Comparison of ENCODE assay signal across 8 cellular contexts in the genomic region with DNA sequence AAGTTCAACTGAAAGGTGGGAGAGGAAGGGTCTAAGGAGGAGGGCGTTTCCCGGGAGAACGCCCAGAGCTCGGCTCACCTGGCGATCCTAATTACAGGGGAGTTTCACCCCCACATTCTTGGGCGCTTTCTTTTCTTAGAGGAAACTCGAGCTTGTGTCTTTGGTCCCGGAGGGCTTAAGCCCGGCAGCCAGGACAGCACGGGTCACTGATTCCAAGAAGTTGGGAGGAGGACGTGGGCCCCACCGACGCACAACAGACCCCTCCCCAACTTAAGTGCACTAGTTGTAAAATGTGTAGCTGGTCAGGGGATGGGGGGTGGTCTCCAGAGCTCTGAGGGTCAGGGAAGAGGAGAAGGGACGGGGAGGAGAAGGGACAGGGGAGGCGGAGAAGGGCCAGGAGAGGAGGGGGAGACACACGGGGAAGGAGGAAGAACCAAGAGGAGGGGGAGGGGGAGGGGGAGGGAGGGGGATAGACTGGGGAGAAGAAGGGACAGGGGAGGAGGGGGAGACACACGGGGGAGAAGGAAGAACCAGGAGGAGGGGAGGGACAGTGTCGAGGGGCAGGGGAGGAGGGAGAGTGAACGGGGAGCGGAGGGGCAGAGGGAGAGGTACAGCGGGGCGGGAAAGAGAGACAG. TPM values are rescaled to one million over a fixed set of nuclear protein-coding genes. Genes with fewer than 3 reads are reported as not detected.
DNase-seq lines count a peak whose midpoint lies in the region; ATAC-seq, FAIRE-seq and TF ChIP-seq lines count a peak whose summit lies in the region.

No MANE protein-coding gene starts in this region.

- TF ChIP-seq EP300 in tibial nerve (IDR thresholded peaks at IDR 0.05): no peak

- H3K27ac ChIP-seq in cardiac muscle cell: no peak overlapping the region
- H3K27ac ChIP-seq in tibial nerve: peak overlapping the region in 1 of 4 donors; percentile 75

- FAIRE-seq in H54 (lab: Jason Lieb, UNC): no peak

- H3K36me3 ChIP-seq in cardiac muscle cell: no peaks in the 10 kb centered on the region
- H3K36me3 ChIP-seq in tibial nerve: no peaks in the 10 kb centered on the region

- TF ChIP-seq POLR2A in tibial nerve (IDR thresholded peaks at IDR 0.05) (no peak), H54 (IDR thresholded peaks at IDR 0.05; ENCODE audit: low read depth, low read length) (no peak)

- H3K4me3 Mint-ChIP-seq in activated T-helper 1 cell treated with anti-CD3 and anti-CD28 coated beads, Interleukin-12 subunit alpha, Interleukin-12 subunit beta, Interleukin-2, Interleukin-4 antibody, amounts not matched to agents 30 ng/mL and 10 ng/mL and 1 ng/mL, durations not matched to agents 14 hours and 24 hours and 36 hours: peak overlapping the region; percentile 42
- H3K4me3 Mint-ChIP-seq in type B pancreatic cell: peak overlapping the region; percentile 88

- ATAC-seq in left ventricle myocardium superior (no peak), HG02981 (IDR thresholded peaks at IDR 0.05; ENCODE audit: unreplicated experiment) (no peak)

- TF ChIP-seq CTCF in cardiac muscle cell (IDR thresholded peaks at IDR 0.05; ENCODE audit: low read depth, low read length) (no peak), type B pancreatic cell (conservative IDR thresholded peaks at IDR 0.05) (no peak), tibial nerve (IDR thresholded peaks at IDR 0.05) (no peak)

- H3K9me3 Mint-ChIP-seq in activated T-helper 1 cell treated with anti-CD3 and anti-CD28 coated beads, Interleukin-12 subunit alpha, Interleukin-12 subunit beta, Interleukin-2, Interleukin-4 antibody, amounts not matched to agents 30 ng/mL and 10 ng/mL and 1 ng/mL, durations not matched to agents 14 hours and 24 hours and 36 hours: no peaks in the 10 kb centered on the region
- H3K9me3 Mint-ChIP-seq in type B pancreatic cell: no peaks in the 10 kb centered on the region

- H3K9me3 ChIP-seq in cardiac muscle cell (ENCODE audit: low read depth): no peaks in the 10 kb centered on the region
- no peaks in the 10 kb centered on the region for H3K9me3 ChIP-seq in tibial nerve

- H3K4me1 Mint-ChIP-seq in activated T-helper 1 cell treated with anti-CD3 and anti-CD28 coated beads, Interleukin-12 subunit alpha, Interleukin-12 subunit beta, Interleukin-2, Interleukin-4 antibody, amounts not matched to agents 30 ng/mL and 10 ng/mL and 1 ng/mL, durations not matched to agents 14 hours and 24 hours and 36 hours (ENCODE audit: low read depth): peaks cover 9% of the 10 kb centered on the region
- peaks cover 24% of the 10 kb centered on the region for H3K4me1 Mint-ChIP-seq in type B pancreatic cell (ENCODE audit: unreplicated experiment)

- H3K4me3 ChIP-seq in cardiac muscle cell (peak overlapping the region; percentile 52), tibial nerve (peak overlapping the region in 2 of 4 donors; percentile 49 to 57)

- intact Hi-C loops in left ventricle myocardium superior (cut with micrococcal nuclease): no loop called here
- intact Hi-C loops in activated T-helper 1 cell treated with anti-CD3 and anti-CD28 coated beads, Interleukin-12 subunit alpha, Interleukin-12 subunit beta, Interleukin-2, Interleukin-4 antibody, amounts not matched to agents 30 ng/mL and 10 ng/mL and 1 ng/mL, durations not matched to agents 14 hours and 24 hours and 36 hours (cut with micrococcal nuclease): loop anchor here (2.0 to 10.0 kb wide), 3 partner anchors 145 to 742 kb away; a partner anchor contains a TSS

- no peaks in the 10 kb centered on the region for H3K36me3 Mint-ChIP-seq in activated T-helper 1 cell treated with anti-CD3 and anti-CD28 coated beads, Interleukin-12 subunit alpha, Interleukin-12 subunit beta, Interleukin-2, Interleukin-4 antibody, amounts not matched to agents 30 ng/mL and 10 ng/mL and 1 ng/mL, durations not matched to agents 14 hours and 24 hours and 36 hours (ENCODE audit: low read depth)
- no peaks in the 10 kb centered on the region for H3K36me3 Mint-ChIP-seq in type B pancreatic cell

- H3K27ac Mint-ChIP-seq in activated T-helper 1 cell treated with anti-CD3 and anti-CD28 coated beads, Interleukin-12 subunit alpha, Interleukin-12 subunit beta, Interleukin-2, Interleukin-4 antibody, amounts not matched to agents 30 ng/mL and 10 ng/mL and 1 ng/mL, durations not matched to agents 14 hours and 24 hours and 36 hours: peak overlapping the region; percentile 31
- H3K27ac Mint-ChIP-seq in type B pancreatic cell: peak overlapping the region; percentile 87

- peaks cover 29% of the 10 kb centered on the region for H3K27me3 Mint-ChIP-seq in activated T-helper 1 cell treated with anti-CD3 and anti-CD28 coated beads, Interleukin-12 subunit alpha, Interleukin-12 subunit beta, Interleukin-2, Interleukin-4 antibody, amounts not matched to agents 30 ng/mL and 10 ng/mL and 1 ng/mL, durations not matched to agents 14 hours and 24 hours and 36 hours (ENCODE audit: insufficient read depth)
- no peaks in the 10 kb centered on the region for H3K27me3 Mint-ChIP-seq in type B pancreatic cell

- DNase-seq in cardiac muscle cell (ENCODE audit: low read depth in 1 of 2, low spot score in 1 of 2): peak; percentile 17 to 42
- DNase-seq in left ventricle myocardium superior: no peak
- DNase-seq in activated T-helper 1 cell treated with anti-CD3 and anti-CD28 coated beads, Interleukin-12 subunit alpha, Interleukin-12 subunit beta, Interleukin-2, Interleukin-4 antibody, amounts not matched to agents 30 ng/mL and 10 ng/mL and 1 ng/mL, durations not matched to agents 14 hours and 24 hours and 36 hours (ENCODE audit: low spot score): no peak
- peak; percentile 7 for DNase-seq in iris pigment epithelial cell (ENCODE audit: low read depth)
- DNase-seq in type B pancreatic cell (ENCODE audit: extremely low spot score, unreplicated experiment): no peak
- DNase-seq in tibial nerve (ENCODE audit: low spot score in 2 of 2): no peak
- no peak for DNase-seq in H54 (ENCODE audit: insufficient read length, low spot score)

- H3K4me1 ChIP-seq in cardiac muscle cell (ENCODE audit: low read depth) (peaks cover 8% of the 10 kb centered on the region), tibial nerve (peaks cover 0 to 20% (median 5%) of the 10 kb centered on the region in 4 donors)

- 5% methylated on average over 21 of the region's 22 CpGs for WGBS in tibial nerve, 2 donors

- no peaks in the 10 kb centered on the region for H3K27me3 ChIP-seq in cardiac muscle cell
- peaks cover 0 to 36% of the 10 kb centered on the region in 2 donors for H3K27me3 ChIP-seq in tibial nerve

RNA-seq across cellular contexts. Expression of a gene that starts 0.9 kb away (rescaled TPM):
- total RNA-seq in cardiac muscle cell: 5.6 and 11.6 TPM in 2 replicates
- polyA plus RNA-seq in cardiac muscle cell: 7.6 and 17.4 TPM in 2 replicates
- total RNA-seq in left ventricle myocardium superior: 2.0 TPM
- total RNA-seq in activated T-helper 1 cell treated with anti-CD3 and anti-CD28 coated beads, Interleukin-12 subunit alpha, Interleukin-12 subunit beta, Interleukin-2, Interleukin-4 antibody, amounts not matched to agents 30 ng/mL and 10 ng/mL and 1 ng/mL, durations not matched to agents 14 hours and 24 hours and 36 hours: 1.7 and 2.7 TPM in 2 replicates
- total RNA-seq in type B pancreatic cell (ENCODE audit: low replicate concordance): 28.0 and 43.7 TPM in 2 replicates
- total RNA-seq in tibial nerve: 1 to 10 TPM in 3 of 4 donors, under 1 TPM in 1; 0.42 to 2.7 (median 1.7) TPM

Comparison
In these comparisons a context has a peak if more than half of its experiments do, and no peak if none do; other contexts are left out.
1. DNase-seq: peak in cardiac muscle cell (2 of 2) and iris pigment epithelial cell (single experiment); none in left ventricle myocardium superior (single experiment), activated T-helper 1 cell treated with anti-CD3 and anti-CD28 coated beads, Interleukin-12 subunit alpha, Interleukin-12 subunit beta, Interleukin-2, Interleukin-4 antibody, amounts not matched to agents 30 ng/mL and 10 ng/mL and 1 ng/mL, durations not matched to agents 14 hours and 24 hours and 36 hours (single experiment), type B pancreatic cell (single experiment), tibial nerve (0 of 2) and H54 (single experiment).